Comparison of ENCODE assay signal across 22 cellular contexts in the genomic region with DNA sequence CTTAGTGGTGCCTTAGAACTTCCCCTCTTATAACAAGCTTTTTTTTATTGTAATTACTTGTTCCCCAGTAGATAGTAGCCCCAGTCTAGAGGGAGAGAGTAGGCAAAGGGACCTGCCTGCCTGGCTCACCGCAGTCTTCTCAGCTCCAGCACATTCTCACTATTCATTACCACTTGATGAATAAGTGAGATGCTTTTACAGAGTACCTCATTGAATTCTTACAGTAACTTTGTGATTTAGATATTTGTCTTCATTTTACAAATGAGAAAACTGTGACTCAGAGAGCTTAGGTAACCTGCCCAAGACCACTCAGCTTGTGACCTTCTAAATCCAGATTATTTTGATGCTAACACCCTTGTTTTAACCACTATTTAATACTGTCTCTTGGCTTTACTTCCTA.
"Had no signal": no experiment of that assay in that cellular context is flagged by ENCODE, and none has a peak within 500 bp of the region (broad histone marks: within the 10 kb centered on the region; RNA-seq: fewer than 3 reads in every experiment).

No MANE protein-coding gene starts in this region.

- H3K4me3 Mint-ChIP-seq: immature natural killer cell; memory B cell; mesothelial cell of epicardium; natural killer cell treated with Interleukin-12 subunit alpha and Interleukin-12 subunit beta and Interleukin-15 and Interleukin-18, amount 100 ng/mL, for 72 hours; neural progenitor cell; stimulated activated naive CD8-positive, alpha-beta T cell treated with anti-CD3 and anti-CD28 coated beads, Interleukin-15, Interleukin-2, amounts not matched to agents 100 ng/mL and 50 ng/mL, for 24 hours had no signal

- H3K27ac ChIP-seq: epithelial cell of prostate, esophagus muscularis mucosa, gastroesophageal sphincter, left ventricle myocardium inferior, lower lobe of right lung, neural progenitor cell, pancreas, tibial artery, upper lobe of right lung, vagina had no signal

- H3K36me3 ChIP-seq: esophagus muscularis mucosa, gastroesophageal sphincter, left ventricle myocardium inferior, lower lobe of right lung, neural progenitor cell, pancreas, tibial artery, upper lobe of right lung, vagina had no signal

- H3K9ac ChIP-seq: neural progenitor cell had no signal

- H2AFZ ChIP-seq: neural progenitor cell had no signal

- H3K4me2 ChIP-seq: neural progenitor cell, smooth muscle cell had no signal

- H3K4me1 ChIP-seq: pancreas, upper lobe of right lung had no signal

- H3K9me3 Mint-ChIP-seq: immature natural killer cell; memory B cell; mesothelial cell of epicardium; natural killer cell treated with Interleukin-12 subunit alpha and Interleukin-12 subunit beta and Interleukin-15 and Interleukin-18, amount 100 ng/mL, for 72 hours; neural progenitor cell; stimulated activated naive CD8-positive, alpha-beta T cell treated with anti-CD3 and anti-CD28 coated beads, Interleukin-15, Interleukin-2, amounts not matched to agents 100 ng/mL and 50 ng/mL, for 24 hours had no signal

- H3K4me3 ChIP-seq: esophagus muscularis mucosa, gastroesophageal sphincter, left ventricle myocardium inferior, lower lobe of right lung, neural progenitor cell, pancreas, smooth muscle cell, tibial artery, upper lobe of right lung, vagina had no signal

- H3K27me3 ChIP-seq: esophagus muscularis mucosa, gastroesophageal sphincter, pancreas, tibial artery, upper lobe of right lung, vagina had no signal

- DNase-seq: effector memory CD4-positive, alpha-beta T cell; immature natural killer cell; left cardiac atrium; left ventricle myocardium inferior; lower lobe of right lung; occipital lobe; pancreas; right cardiac atrium; stimulated activated CD4-positive, alpha-beta T cell treated with anti-CD3 and anti-CD28 coated beads, Interleukin-2, amount 100 ng/mL, for 48 hours; tibial artery; upper lobe of right lung had no signal

- ATAC-seq: gastroesophageal sphincter, left cardiac atrium, lower lobe of right lung, pancreas, right cardiac atrium, upper lobe of right lung had no signal

- H3K27me3 Mint-ChIP-seq: stimulated activated naive CD8-positive, alpha-beta T cell treated with anti-CD3 and anti-CD28 coated beads, Interleukin-15, Interleukin-2, amounts not matched to agents 100 ng/mL and 50 ng/mL, for 24 hours had no signal

- H3K9me3 ChIP-seq: esophagus muscularis mucosa, gastroesophageal sphincter, left ventricle myocardium inferior, lower lobe of right lung, pancreas, tibial artery, upper lobe of right lung, vagina had no signal

- H3K36me3 Mint-ChIP-seq: immature natural killer cell; memory B cell; mesothelial cell of epicardium; natural killer cell treated with Interleukin-12 subunit alpha and Interleukin-12 subunit beta and Interleukin-15 and Interleukin-18, amount 100 ng/mL, for 72 hours had no signal

- H3K27ac Mint-ChIP-seq: immature natural killer cell; memory B cell; mesothelial cell of epicardium; natural killer cell treated with Interleukin-12 subunit alpha and Interleukin-12 subunit beta and Interleukin-15 and Interleukin-18, amount 100 ng/mL, for 72 hours; neural progenitor cell; progenitor cell of endocrine pancreas; stimulated activated naive CD8-positive, alpha-beta T cell treated with anti-CD3 and anti-CD28 coated beads, Interleukin-15, Interleukin-2, amounts not matched to agents 100 ng/mL and 50 ng/mL, for 24 hours had no signal
